In genomic region chr1:160094291-160094625, GRCh38 we compare ENCODE assay signal across 24 cellular contexts. TPM values are rescaled to one million over a fixed set of nuclear protein-coding genes. Genes with fewer than 3 reads are reported as not detected.
"Had no signal": no experiment of that assay in that cellular context is flagged by ENCODE, and none has a peak within 500 bp of the region (broad histone marks: within the 10 kb centered on the region; RNA-seq: fewer than 3 reads in every experiment).

No MANE protein-coding gene starts in this region.

- ATAC-seq: activated CD8-positive, alpha-beta memory T cell treated with anti-CD3 and anti-CD28 coated beads, Interleukin-2, amount 10 ng/mL, durations not matched to agents 7 days and 5 days; activated naive CD8-positive, alpha-beta T cell treated with anti-CD3 and anti-CD28 coated beads, Interleukin-2, amount 50 U/mL, for 24 hours; foreskin keratinocyte; stimulated activated naive CD8-positive, alpha-beta T cell treated with anti-CD3 and anti-CD28 coated beads, Interleukin-15, Interleukin-2, amounts not matched to agents 100 U/mL and 50 U/mL, for 24 hours had no signal

- H3K9me3 ChIP-seq: suprapubic skin, upper lobe of left lung had no signal

- DNase-seq: activated CD4-positive, alpha-beta memory T cell treated with anti-CD3 and anti-CD28 coated beads, Interleukin-2, amount 10 ng/mL, durations not matched to agents 7 days and 5 days; activated CD4-positive, alpha-beta T cell treated with anti-CD3 and anti-CD28 coated beads for 48 hours; activated CD4-positive, CD25-positive, alpha-beta regulatory T cell; activated CD8-positive, alpha-beta memory T cell treated with anti-CD3 and anti-CD28 coated beads, Interleukin-2, amount 10 ng/mL, durations not matched to agents 7 days and 5 days; activated naive CD4-positive, alpha-beta T cell treated with Interleukin-2 at 50 U/mL for 16 hours; activated naive CD8-positive, alpha-beta T cell treated with anti-CD3 and anti-CD28 coated beads, Interleukin-2, amount 50 U/mL, for 24 hours; foreskin keratinocyte; glutamatergic neuron; islet precursor cell; stimulated activated naive CD8-positive, alpha-beta T cell treated with anti-CD3 and anti-CD28 coated beads, Interleukin-15, Interleukin-2, amounts not matched to agents 100 U/mL and 50 U/mL, for 24 hours; T-helper 1 cell; T-helper 9 cell had no signal

- H3K27ac ChIP-seq: foreskin keratinocyte, suprapubic skin, upper lobe of left lung had no signal

- H3K27me3 ChIP-seq: foreskin keratinocyte, suprapubic skin, upper lobe of left lung had no signal

- FAIRE-seq: astrocyte, bronchial epithelial cell had no signal

- H3K4me3 ChIP-seq: suprapubic skin, upper lobe of left lung had no signal

RNA-seq across cellular contexts. Expression of gene KCNJ9, which starts 12.9 kb away (rescaled TPM):
- total RNA-seq: activated CD4-positive, alpha-beta memory T cell treated with anti-CD3 and anti-CD28 coated beads, Interleukin-2, amount 10 ng/mL, durations not matched to agents 7 days and 5 days; activated CD8-positive, alpha-beta memory T cell treated with anti-CD3 and anti-CD28 coated beads, Interleukin-2, amount 10 ng/mL, durations not matched to agents 7 days and 5 days; activated T-helper 2 cell treated with anti-CD3 and anti-CD28 coated beads, Interferon-gamma antibody, Interleukin-2, Interleukin-4, amounts not matched to agents 10 μg/mL and 5 μg/mL and 100 μg/mL, durations not matched to agents 14 hours and 24 hours and 36 hours; astrocyte; chondrocyte; epithelial cell of proximal tubule; foreskin keratinocyte; left lobe of liver; lung microvascular endothelial cell; mesothelial cell of epicardium; posterior vena cava; upper lobe of left lung had no signal
- polyA plus RNA-seq: fibroblast of lung, foreskin keratinocyte had no signal

RNA-seq across cellular contexts. Expression of gene ATP1A2, which starts 21.3 kb away (rescaled TPM):
- total RNA-seq: activated CD4-positive, alpha-beta memory T cell treated with anti-CD3 and anti-CD28 coated beads, Interleukin-2, amount 10 ng/mL, durations not matched to agents 7 days and 5 days; activated CD8-positive, alpha-beta memory T cell treated with anti-CD3 and anti-CD28 coated beads, Interleukin-2, amount 10 ng/mL, durations not matched to agents 7 days and 5 days; activated T-helper 2 cell treated with anti-CD3 and anti-CD28 coated beads, Interferon-gamma antibody, Interleukin-2, Interleukin-4, amounts not matched to agents 10 μg/mL and 5 μg/mL and 100 μg/mL, durations not matched to agents 14 hours and 24 hours and 36 hours; bronchial epithelial cell; epithelial cell of proximal tubule; foreskin keratinocyte; lung microvascular endothelial cell had no signal
- polyA plus RNA-seq: foreskin keratinocyte had no signal

RNA-seq across cellular contexts. Expression of gene KCNJ10, which starts 24.3 kb away (rescaled TPM):
- total RNA-seq: activated CD4-positive, alpha-beta memory T cell treated with anti-CD3 and anti-CD28 coated beads, Interleukin-2, amount 10 ng/mL, durations not matched to agents 7 days and 5 days; activated CD8-positive, alpha-beta memory T cell treated with anti-CD3 and anti-CD28 coated beads, Interleukin-2, amount 10 ng/mL, durations not matched to agents 7 days and 5 days; activated T-helper 2 cell treated with anti-CD3 and anti-CD28 coated beads, Interferon-gamma antibody, Interleukin-2, Interleukin-4, amounts not matched to agents 10 μg/mL and 5 μg/mL and 100 μg/mL, durations not matched to agents 14 hours and 24 hours and 36 hours; bronchial epithelial cell; chondrocyte; epithelial cell of proximal tubule; fibroblast of lung; foreskin keratinocyte; lung microvascular endothelial cell; suprapubic skin had no signal
- polyA plus RNA-seq: fibroblast of lung, foreskin keratinocyte had no signal

RNA-seq across cellular contexts. Expression of gene ATP1A4, which starts 57.1 kb away (rescaled TPM):
- total RNA-seq: astrocyte, bronchial epithelial cell, chondrocyte, epithelial cell of proximal tubule, fibroblast of lung, foreskin keratinocyte, left lobe of liver, lung microvascular endothelial cell, posterior vena cava, suprapubic skin had no signal
- polyA plus RNA-seq: fibroblast of lung, foreskin keratinocyte had no signal
